18 cellular contexts compared by ENCODE assay signal in the genomic region with DNA sequence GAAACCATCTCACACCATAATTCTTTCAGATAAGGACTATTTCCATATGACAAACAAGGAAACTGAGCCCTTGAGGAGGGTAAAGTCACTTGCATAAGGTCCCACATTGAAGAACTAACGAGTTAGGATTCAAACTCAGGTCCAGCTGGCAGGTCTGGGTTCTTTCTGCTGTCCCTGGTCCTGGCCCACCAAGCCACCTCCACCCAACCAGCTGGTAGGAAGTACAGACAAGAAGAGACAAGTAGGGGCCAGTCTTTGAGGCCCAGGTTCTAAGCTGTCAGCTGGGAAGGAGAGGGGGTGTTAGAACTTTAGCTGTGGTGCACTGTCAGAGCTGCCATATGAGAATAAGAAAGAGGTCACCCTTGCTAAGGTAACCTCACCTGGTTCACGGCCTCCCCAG.
"Had no signal": no experiment of that assay in that cellular context is flagged by ENCODE, and none has a peak within 500 bp of the region (broad histone marks: within the 10 kb centered on the region; RNA-seq: fewer than 3 reads in every experiment).

No MANE protein-coding gene starts in this region.

- H3K9ac ChIP-seq: neural progenitor cell had no signal

- H3K9me3 ChIP-seq: gastrocnemius medialis, heart right ventricle, ovary, suprapubic skin, thyroid gland, upper lobe of left lung, uterus had no signal

- FAIRE-seq: islet of Langerhans had no signal

- H3K4me1 ChIP-seq: gastrocnemius medialis, neural progenitor cell, thyroid gland, uterus had no signal

- H3K27ac ChIP-seq: gastrocnemius medialis, heart right ventricle, neural progenitor cell, ovary, suprapubic skin, thyroid gland, upper lobe of left lung, uterus had no signal

- H2AFZ ChIP-seq: neural progenitor cell had no signal

- DNase-seq: cortex of kidney; dorsolateral prefrontal cortex; effector CD8-positive, alpha-beta T cell; gastrocnemius medialis; heart right ventricle; hypothalamus; nucleus accumbens; ovary; right cardiac atrium; stimulated activated CD4-positive, alpha-beta T cell treated with anti-CD3 and anti-CD28 coated beads, Interleukin-2, amount 100 ng/mL, for 48 hours; stimulated activated naive CD8-positive, alpha-beta T cell treated with anti-CD3 and anti-CD28 coated beads, Interleukin-15, Interleukin-2, amounts not matched to agents 100 U/mL and 50 U/mL, for 24 hours; thyroid gland; upper lobe of left lung; uterus had no signal

- H3K27me3 ChIP-seq: dorsolateral prefrontal cortex, heart right ventricle, neural progenitor cell, ovary, suprapubic skin, thyroid gland, upper lobe of left lung, uterus had no signal

- H3K4me2 ChIP-seq: neural progenitor cell, smooth muscle cell had no signal

- H3K36me3 ChIP-seq: gastrocnemius medialis, heart right ventricle, neural progenitor cell, ovary, suprapubic skin, thyroid gland, upper lobe of left lung, uterus had no signal

- H3K4me3 ChIP-seq: dorsolateral prefrontal cortex, gastrocnemius medialis, heart right ventricle, neural progenitor cell, ovary, smooth muscle cell, suprapubic skin, thyroid gland, upper lobe of left lung, uterus had no signal
